ENCODE assay signal across 17 cellular contexts in genomic region chr15:68612533-68612932, GRCh38. TPM values are rescaled to one million over a fixed set of nuclear protein-coding genes. Genes with fewer than 3 reads are reported as not detected.
"Had no signal": no experiment of that assay in that cellular context is flagged by ENCODE, and none has a peak within 500 bp of the region (broad histone marks: within the 10 kb centered on the region; RNA-seq: fewer than 3 reads in every experiment).

No MANE protein-coding gene starts in this region.

- H3K27ac Mint-ChIP-seq: activated naive CD4-positive, alpha-beta T cell treated with anti-CD3 and anti-CD28 coated beads, Interleukin-2, amount 50 U/mL, for 24 hours; naive thymus-derived CD4-positive, alpha-beta T cell had no signal

- H3K9me3 ChIP-seq: lower lobe of right lung, prostate gland, spleen, transverse colon, uterus had no signal

- H3K27me3 ChIP-seq: spleen, transverse colon, uterus had no signal

- H3K36me3 Mint-ChIP-seq: activated naive CD4-positive, alpha-beta T cell treated with anti-CD3 and anti-CD28 coated beads, Interleukin-2, amount 50 U/mL, for 24 hours; naive thymus-derived CD4-positive, alpha-beta T cell had no signal

- H3K27me3 Mint-ChIP-seq: activated naive CD4-positive, alpha-beta T cell treated with anti-CD3 and anti-CD28 coated beads, Interleukin-2, amount 50 U/mL, for 24 hours had no signal

- H3K4me1 ChIP-seq: prostate gland had no signal

- DNase-seq: activated CD4-positive, alpha-beta T cell treated with anti-CD3 and anti-CD28 coated beads for 1 hour; activated gamma-delta T cell treated with Interleukin-2 at 50 U/mL for 16 hours; activated T-cell treated with anti-CD3 and anti-CD28 coated beads, Interleukin-2, amount 50 U/mL, for 1 hour; aorta; cortex of kidney; lower lobe of right lung; naive thymus-derived CD4-positive, alpha-beta T cell; spleen; stimulated activated CD4-positive, alpha-beta T cell treated with anti-CD3 and anti-CD28 coated beads, Interleukin-4, amount 100 ng/mL, for 4 hours; stimulated activated naive CD8-positive, alpha-beta T cell treated with anti-CD3 and anti-CD28 coated beads, Interleukin-15, Interleukin-2, amounts not matched to agents 100 U/mL and 50 U/mL, for 24 hours; T-helper 1 cell; transverse colon; uterus had no signal

- H3K36me3 ChIP-seq: lower lobe of right lung, prostate gland, spleen, transverse colon, uterus had no signal

- H3K9me3 Mint-ChIP-seq: activated naive CD4-positive, alpha-beta T cell treated with anti-CD3 and anti-CD28 coated beads, Interleukin-2, amount 50 U/mL, for 24 hours had no signal

- H3K4me3 ChIP-seq: lower lobe of right lung, prostate gland, spleen, transverse colon, uterus had no signal

- H3K4me3 Mint-ChIP-seq: activated naive CD4-positive, alpha-beta T cell treated with anti-CD3 and anti-CD28 coated beads, Interleukin-2, amount 50 U/mL, for 24 hours; naive thymus-derived CD4-positive, alpha-beta T cell had no signal

- H3K27ac ChIP-seq: epithelial cell of prostate, lower lobe of right lung, prostate gland, spleen, transverse colon, uterus had no signal

- FAIRE-seq: keratinocyte had no signal

- ATAC-seq: lower lobe of right lung; naive thymus-derived CD4-positive, alpha-beta T cell; stimulated activated naive CD8-positive, alpha-beta T cell treated with anti-CD3 and anti-CD28 coated beads, Interleukin-15, Interleukin-2, amounts not matched to agents 100 U/mL and 50 U/mL, for 24 hours had no signal

- H3K4me1 Mint-ChIP-seq: activated naive CD4-positive, alpha-beta T cell treated with anti-CD3 and anti-CD28 coated beads, Interleukin-2, amount 50 U/mL, for 24 hours; naive thymus-derived CD4-positive, alpha-beta T cell had no signal

RNA-seq across cellular contexts. Expression of gene CORO2B, which starts 33.7 kb away (rescaled TPM):
- polyA plus RNA-seq: naive thymus-derived CD4-positive, alpha-beta T cell had no signal
